ENCODE assay signal across 1 cellular context in genomic region chr1:216905052-216905580, GRCh38.
TF ChIP-seq lines count a peak whose summit lies in the region.

No MANE protein-coding gene starts in this region.

TF ChIP-seq in H1, 55 proteins besides CTCF, POLR2A, EP300 and RAD21:
- no peak for TF ChIP-seq JUND (IDR thresholded peaks at IDR 0.05; ENCODE audit: low read length)
- no peak for TF ChIP-seq CBX5 (IDR thresholded peaks at IDR 0.05; ENCODE audit: low read depth, low read length)
- TF ChIP-seq ATF2 (IDR thresholded peaks at IDR 0.05; ENCODE audit: low read length), result no peak
- no peak for TF ChIP-seq MAFK (IDR thresholded peaks at IDR 0.05; ENCODE audit: low read depth, low read length)
- no peak for TF ChIP-seq PHF8 (conservative IDR thresholded peaks at IDR 0.05; ENCODE audit: low read depth, low read length)
